In the genomic region with DNA sequence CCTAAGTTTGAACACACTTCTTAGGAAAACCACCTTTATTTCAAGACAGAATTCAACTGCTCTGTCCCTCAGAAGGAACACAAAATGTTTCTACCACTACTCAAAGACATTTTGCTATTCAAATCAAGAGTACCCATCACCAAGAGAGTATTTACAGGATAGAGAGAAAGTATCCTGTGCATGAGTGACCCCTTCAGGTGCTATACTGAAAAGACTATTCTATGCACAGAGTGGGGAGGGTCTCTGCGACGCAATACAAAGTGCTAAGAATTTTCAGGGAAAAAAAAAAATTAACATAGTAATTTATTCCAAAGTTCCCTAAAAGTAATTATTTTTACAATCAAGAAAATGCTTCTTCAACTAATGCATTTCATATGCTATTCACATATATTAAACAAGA, we compare ENCODE assay signal across 14 cellular contexts.
DNase-seq lines count a peak whose midpoint lies in the region; ATAC-seq and TF ChIP-seq lines count a peak whose summit lies in the region.
"Had no signal": no experiment of that assay in that cellular context is flagged by ENCODE, and none has a peak within 500 bp of the region (broad histone marks: within the 10 kb centered on the region; RNA-seq: fewer than 3 reads in every experiment).

No MANE protein-coding gene starts in this region.

- intact Hi-C loops in OCI-LY7 (cut with micrococcal nuclease; ENCODE audit: unreplicated experiment) (no loop called here), left lung (cut with DNase I) (no loop called here)

- no peak overlapping the region for H3K4me2 ChIP-seq in OCI-LY7 (ENCODE audit: low read length)

- TF ChIP-seq CTCF in 22Rv1 (IDR thresholded peaks at IDR 0.05): peak; percentile 52
- peak; percentile 47; the same call in 1 of the 2 replicates for TF ChIP-seq CTCF in OCI-LY7 (conservative IDR thresholded peaks at IDR 0.05; ENCODE audit: low read length)
- peak; percentile 19 for TF ChIP-seq CTCF in foreskin fibroblast (IDR thresholded peaks at IDR 0.05; ENCODE audit: low read depth, low read length)
- TF ChIP-seq CTCF in left lung (IDR thresholded peaks at IDR 0.05): no peak

- H3K27me3 ChIP-seq in H7 (ENCODE audit: control insufficient read depth, insufficient read depth, low read length) (no peaks in the 10 kb centered on the region), left lung (no peaks in the 10 kb centered on the region)
- H3K27me3 ChIP-seq: transverse colon had no signal

- no peaks in the 10 kb centered on the region for H3K4me1 ChIP-seq in OCI-LY7 (ENCODE audit: insufficient read depth, low read length, poor library complexity, severe bottlenecking)
- H3K4me1 ChIP-seq in left lung: no peaks in the 10 kb centered on the region

- H3K36me3 ChIP-seq in H7 (replicated peaks; ENCODE audit: control insufficient read depth, insufficient read depth, low read length) (no peaks in the 10 kb centered on the region), OCI-LY7 (ENCODE audit: insufficient read depth, low read length) (no peaks in the 10 kb centered on the region), left lung (no peaks in the 10 kb centered on the region)
- H3K36me3 ChIP-seq: transverse colon had no signal

- H3K79me2 ChIP-seq in OCI-LY7 (ENCODE audit: insufficient read depth, low read depth, low read length): no peaks in the 10 kb centered on the region

- DNase-seq in H7 (peak; percentile 18), OCI-LY7 (ENCODE audit: low spot score) (no peak), foreskin fibroblast (no peak), left lung (no peak), NCI-H2171 (lab: John Stamatoyannopoulos, UW) (no peak), DMS153 (lab: John Stamatoyannopoulos, UW) (no peak)
- DNase-seq in activated CD8-positive, alpha-beta memory T cell treated with anti-CD3 and anti-CD28 coated beads, Interleukin-2, amount 50 U/mL, for 4 hours: no peak
- DNase-seq: DMS79; effector CD8-positive, alpha-beta T cell; kidney glomerular epithelial cell; retina; transverse colon had no signal

- no peaks in the 10 kb centered on the region for H3K9me2 ChIP-seq in OCI-LY7 (ENCODE audit: insufficient read depth, low read length)

- ATAC-seq in left lung: no peak
- ATAC-seq: activated T-helper 17 cell treated with anti-CD3 and anti-CD28 coated beads, Interleukin-2, amount 50 U/mL, for 72 hours had no signal

- no peak overlapping the region for H2AFZ ChIP-seq in OCI-LY7 (ENCODE audit: low read length)

- CTCF ChIA-PET in OCI-LY7 (lab: Charles Lee; ENCODE audit: unreplicated experiment): no interaction called here

- no peaks in the 10 kb centered on the region for H4K20me1 ChIP-seq in OCI-LY7 (ENCODE audit: insufficient read depth, low read length)

- H3K27ac ChIP-seq in 22Rv1 (no peak overlapping the region), OCI-LY7 (ENCODE audit: low read depth, low read length, poor library complexity, severe bottlenecking) (no peak overlapping the region), left lung (no peak overlapping the region)
- H3K27ac ChIP-seq: transverse colon had no signal

- POLR2A ChIA-PET in OCI-LY7 (lab: Charles Lee): no interaction called here

- H3K9me3 ChIP-seq in OCI-LY7 (ENCODE audit: low read length): no peaks in the 10 kb centered on the region
- no peaks in the 10 kb centered on the region for H3K9me3 ChIP-seq in left lung
- H3K9me3 ChIP-seq: transverse colon had no signal

- no TSS peak for BruUV-seq in OCI-LY7 (replicated peaks; lab: Mats Ljungman, UMichigan)

- H3K4me3 ChIP-seq in H7 (ENCODE audit: insufficient read depth, low read depth, low read length) (no peak overlapping the region), OCI-LY7 (ENCODE audit: low read depth, low read length, poor library complexity, severe bottlenecking) (no peak overlapping the region), foreskin fibroblast (ENCODE audit: low read depth in 1 of 2, low read length in 2 of 2) (no peak overlapping the region), left lung (no peak overlapping the region)
- H3K4me3 ChIP-seq: transverse colon had no signal

Comparison
In these comparisons a context has a peak if more than half of its experiments do, and no peak if none do; other contexts are left out.
1. CTCF ChIP-seq: peak in 22Rv1 (single experiment), OCI-LY7 (single experiment) and foreskin fibroblast (single experiment); none in left lung (0 of 2).